In genomic region chr19:4755459-4755858, GRCh38 we compare ENCODE assay signal across 31 cellular contexts. TPM values are rescaled to one million over a fixed set of nuclear protein-coding genes. Genes with fewer than 3 reads are reported as not detected.
DNase-seq lines count a peak whose midpoint lies in the region; TF ChIP-seq lines count a peak whose summit lies in the region.
"Had no signal": no experiment of that assay in that cellular context is flagged by ENCODE, and none has a peak within 500 bp of the region (broad histone marks: within the 10 kb centered on the region; RNA-seq: fewer than 3 reads in every experiment).

No MANE protein-coding gene starts in this region.

- H3K36me3 ChIP-seq in HEK293 (ENCODE audit: control insufficient read depth in 2 of 2, insufficient read depth in 1 of 2, low read length in 2 of 2) (no peaks in the 10 kb centered on the region), SJCRH30 (no peaks in the 10 kb centered on the region)
- H3K36me3 ChIP-seq: BE2C; BLaER1; BLaER1 treated with 17β-estradiol and CSF1 and Interleukin-3, amounts not matched to agents 10 nM and 100 nM had no signal

- H3K27me3 ChIP-seq in SJCRH30: no peaks in the 10 kb centered on the region
- H3K27me3 ChIP-seq: BE2C; BLaER1; BLaER1 treated with 17β-estradiol and CSF1 and Interleukin-3, amounts not matched to agents 10 nM and 100 nM had no signal

- no peak for TF ChIP-seq CTCF in HEK293 (tag by site-specific recombination; IDR thresholded peaks at IDR 0.05)

- no peaks in the 10 kb centered on the region for H3K4me1 ChIP-seq in HEK293 (ENCODE audit: control insufficient read depth, insufficient read depth, low read length)
- peaks cover 43% of the 10 kb centered on the region for H3K4me1 ChIP-seq in SJCRH30

- POLR2A ChIA-PET in HEK293 (lab: Yijun Ruan, JAX): no interaction called here

- DNase-seq in NCI-H2171 treated with DMSO at 0.1 percent for 48 hours (lab: John Stamatoyannopoulos, UW) (peak; percentile 50), NCI-H2171 (lab: John Stamatoyannopoulos, UW) (no peak), SJCRH30 (peak; percentile 41 to 66), NCI-H2227 treated with DMSO at 0.1 percent for 48 hours (lab: John Stamatoyannopoulos, UW) (no peak), NCI-H146 treated with DMSO at 0.1 percent for 48 hours (lab: John Stamatoyannopoulos, UW; ENCODE audit: unreplicated experiment) (no peak)
- DNase-seq: 8988T; ACHN; AML-193; BE2C; C1 segment of cervical spinal cord; Caco-2; Calu3; CD4-positive, alpha-beta memory T cell; CD4-positive, alpha-beta T cell; CD4-positive, CD25-positive, alpha-beta regulatory T cell; CD8-positive, alpha-beta memory T cell; CD8-positive, alpha-beta T cell; COR-L47; DMS 273 treated with DMSO at 0.1 percent for 48 hours; DMS153; DMS53; DMS79; DMS79 treated with DMSO at 0.1 percent for 48 hours; DND-41; EL had no signal

- CTCF ChIA-PET in HEK293 (lab: Yijun Ruan, JAX): interaction anchor here (0.7 kb wide), 2 partner anchors 35 to 488 kb away, joined by 3 read pairs; no protein-coding TSS in a partner anchor

- H3K9me3 ChIP-seq in HEK293 (ENCODE audit: control insufficient read depth, insufficient read depth, low read depth, low read length) (no peaks in the 10 kb centered on the region), SJCRH30 (replicated peaks) (no peaks in the 10 kb centered on the region)
- H3K9me3 ChIP-seq: A549, BE2C, Caco-2 had no signal

- H3K4me3 ChIP-seq in HEK293 (ENCODE audit: low read depth, low read length) (no peak overlapping the region), SJCRH30 (no peak overlapping the region)
- H3K4me3 ChIP-seq: A549; BLaER1; BLaER1 treated with 17β-estradiol and CSF1 and Interleukin-3, amounts not matched to agents 10 nM and 100 nM had no signal

- H3K27ac ChIP-seq in HEK293 (ENCODE audit: extremely low read depth, low read depth, low read length): no peak overlapping the region
- no peak overlapping the region for H3K27ac ChIP-seq in SJCRH30
- H3K27ac ChIP-seq: 22Rv1; A549; BLaER1; BLaER1 treated with 17β-estradiol and CSF1 and Interleukin-3, amounts not matched to agents 10 nM and 100 nM; C4-2B had no signal

TF ChIP-seq in HEK293, 187 proteins besides CTCF, POLR2A, EP300 and RAD21:
- TF ChIP-seq GLIS2 (tag by site-specific recombination; IDR thresholded peaks at IDR 0.05): no peak
- TF ChIP-seq SCRT2 (tag by site-specific recombination; IDR thresholded peaks at IDR 0.05): peak; percentile 81
- no peak for TF ChIP-seq ZBTB11 (tag by site-specific recombination; conservative IDR thresholded peaks at IDR 0.05; ENCODE audit: low read depth)
- peak; percentile 71; the same call in 1 of the 2 replicates for TF ChIP-seq SCRT1 (tag by site-specific recombination; IDR thresholded peaks at IDR 0.05; ENCODE audit: borderline replicate concordance)

RNA-seq across cellular contexts. Expression of gene DPP9, which starts 31.8 kb away (rescaled TPM):
- total RNA-seq in SJCRH30 (2014; rRNA removed; shearing (Covaris generic)): 53.4 and 62.8 TPM in 2 replicates

RNA-seq across cellular contexts. Expression of gene FEM1A, which starts 36.1 kb away (rescaled TPM):
- total RNA-seq in SJCRH30 (2014; rRNA removed; shearing (Covaris generic)): 20.0 and 20.1 TPM in 2 replicates

Comparison
In these comparisons a context has a peak if more than half of its experiments do, and no peak if none do; other contexts are left out.
1. DNase-seq: peak in NCI-H2171 treated with DMSO at 0.1 percent for 48 hours (single experiment) and SJCRH30 (2 of 2); none in NCI-H2171 (single experiment), NCI-H2227 treated with DMSO at 0.1 percent for 48 hours (single experiment) and NCI-H146 treated with DMSO at 0.1 percent for 48 hours (single experiment).